9 cellular contexts compared by ENCODE assay signal in genomic region chr9:19231126-19232035, GRCh38. TPM values are rescaled to one million over a fixed set of nuclear protein-coding genes. Genes with fewer than 3 reads are reported as not detected.
DNase-seq lines count a peak whose midpoint lies in the region; ATAC-seq and TF ChIP-seq lines count a peak whose summit lies in the region.
"Had no signal": no experiment of that assay in that cellular context is flagged by ENCODE, and none has a peak within 500 bp of the region (broad histone marks: within the 10 kb centered on the region; RNA-seq: fewer than 3 reads in every experiment).

No MANE protein-coding gene starts in this region.

- DNase-seq in C1 segment of cervical spinal cord (lab: John Stamatoyannopoulos, UW) (peak in 10 of 14 donors; percentile 3 to 73 (median 54)), T-helper 17 cell (peak in 1 of 3 donors; percentile 7), foreskin fibroblast (peak in 1 of 2 donors; percentile 33), omental fat pad (ENCODE audit: low spot score) (no peak), epidermal melanocyte (ENCODE audit: insufficient read length, low spot score) (no peak)
- DNase-seq in activated naive CD4-positive, alpha-beta T cell treated with Interleukin-2 at 50 U/mL for 16 hours = no peak

- no peaks in the 10 kb centered on the region for H3K27me3 Mint-ChIP-seq in T-helper 17 cell

- TF ChIP-seq CTCF in foreskin fibroblast (IDR thresholded peaks at IDR 0.05; ENCODE audit: low read depth, low read length) (no peak), omental fat pad (IDR thresholded peaks at IDR 0.05) (no peak)

- H3K4me3 ChIP-seq in foreskin fibroblast (ENCODE audit: low read depth in 1 of 2, low read length in 2 of 2) = peak overlapping the region; percentile 71 to 94

- H3K4me3 Mint-ChIP-seq in T-helper 17 cell = no peak overlapping the region
- H3K4me3 Mint-ChIP-seq: T-helper 1 cell treated with Interleukin-12 subunit alpha and Interleukin-12 subunit beta and Interleukin-4 antibody, amounts not matched to agents 30 μg/mL and 1 μg/mL, for 36 hours had no signal

- no peaks in the 10 kb centered on the region for H3K36me3 Mint-ChIP-seq in T-helper 17 cell (ENCODE audit: low read depth)

- peaks cover 7% of the 10 kb centered on the region for H3K4me1 Mint-ChIP-seq in T-helper 17 cell

- H3K9me3 ChIP-seq in T-helper 17 cell (ENCODE audit: control insufficient read depth, low read length, poor library complexity, severe bottlenecking) = no peaks in the 10 kb centered on the region

- no peak overlapping the region for H3K27ac Mint-ChIP-seq in T-helper 17 cell

- ATAC-seq in GM18511 (IDR thresholded peaks at IDR 0.05; ENCODE audit: unreplicated experiment) = peak; percentile 3
- peak; percentile 1 for ATAC-seq in HG03378 (IDR thresholded peaks at IDR 0.05; ENCODE audit: unreplicated experiment)
- ATAC-seq in T-helper 17 cell = peak; percentile 7
- peak; percentile 25 for ATAC-seq in omental fat pad (ENCODE audit: low FRiP score)

RNA-seq across cellular contexts. Expression of gene DENND4C, which starts 0.9 kb away (rescaled TPM):
- 10 to 100 TPM; 49.4 to 54.4 TPM for total RNA-seq in T-helper 17 cell
- 100 to 1,000 TPM in 3 of 4 donors, 10 to 100 TPM in 1; 80.0 to 133 (median 113) TPM for total RNA-seq in omental fat pad

Comparison
In these comparisons a context has a peak if more than half of its experiments do, and no peak if none do; other contexts are left out.
1. DNase-seq: peak in C1 segment of cervical spinal cord (10 of 14); none in omental fat pad (single experiment), epidermal melanocyte (single experiment) and activated naive CD4-positive, alpha-beta T cell treated with Interleukin-2 at 50 U/mL for 16 hours (single experiment).
2. Peak in every context shown above with its lines, with median percentiles within 50 percentile points of each other: ATAC-seq.